8 cellular contexts compared by ENCODE assay signal in genomic region chr10:31320179-31320597, GRCh38. TPM values are rescaled to one million over a fixed set of nuclear protein-coding genes. Genes with fewer than 3 reads are reported as not detected.
DNase-seq lines count a peak whose midpoint lies in the region; ATAC-seq and TF ChIP-seq lines count a peak whose summit lies in the region.

No MANE protein-coding gene starts in this region.

- intact Hi-C loops in A673 (cut with micrococcal nuclease; ENCODE audit: unreplicated experiment): loop anchor here (10.0 kb wide), 2 partner anchors 175 to 485 kb away; no protein-coding TSS in a partner anchor
- intact Hi-C loops in right lobe of liver (cut with DNase I): no loop called here

- WGBS in right lobe of liver (ENCODE audit: insufficient coverage, low coverage, low lambda C conversion rate, missing lambda C conversion rate): 0% methylated on average over 7 of the region's 39 CpGs

- H3K36me3 Mint-ChIP-seq in chondrocyte (ENCODE audit: low read depth): peaks cover 2% of the 10 kb centered on the region

- DNase-seq in A673 (ENCODE audit: low spot score) (no peak), chondrocyte (ENCODE audit: low spot score) (no peak), right lobe of liver (peak; percentile 66 to 77 (median 76))
- DNase-seq in activated CD4-positive, alpha-beta T cell treated with anti-CD3 and anti-CD28 coated beads for 1 hour: peak; percentile 28
- peak; percentile 15 to 50 (median 29) for DNase-seq in stimulated activated CD4-positive, alpha-beta T cell treated with anti-CD3 and anti-CD28 coated beads, TNF-alpha, amount 100 ng/mL, for 24 hours (ENCODE audit: low read depth in 3 of 3)

- TF ChIP-seq POLR2A in right lobe of liver (IDR thresholded peaks at IDR 0.05): no peak

- ATAC-seq in GM19025 (IDR thresholded peaks at IDR 0.05; ENCODE audit: low read depth, unreplicated experiment): peak; percentile 25
- ATAC-seq in HG03460 (IDR thresholded peaks at IDR 0.05; ENCODE audit: unreplicated experiment): peak; percentile 15
- peak; percentile 26 to 45 (median 28) for ATAC-seq in right lobe of liver
- no peak for ATAC-seq in HG02973 (IDR thresholded peaks at IDR 0.05; ENCODE audit: unreplicated experiment)

- peak overlapping the region; percentile 78 for H3K27ac Mint-ChIP-seq in chondrocyte (ENCODE audit: unreplicated experiment)

- H3K4me1 Mint-ChIP-seq in chondrocyte (ENCODE audit: low read depth): peaks cover 49% of the 10 kb centered on the region

- no peak overlapping the region for H3K27ac ChIP-seq in A673 (ENCODE audit: low read depth, low read length, poor library complexity, severe bottlenecking)
- H3K27ac ChIP-seq in right lobe of liver: peak overlapping the region; percentile 53 to 97 (median 96)

- H3K4me3 ChIP-seq in A673 (ENCODE audit: low read depth, low read length, poor library complexity, severe bottlenecking) (peak overlapping the region; percentile 68), right lobe of liver (peak overlapping the region; percentile 87 to 89 (median 88))

- no peaks in the 10 kb centered on the region for H3K36me3 ChIP-seq in A673 (ENCODE audit: insufficient read depth, low read length, poor library complexity, severe bottlenecking)
- H3K36me3 ChIP-seq in right lobe of liver: no peaks in the 10 kb centered on the region

- CTCF ChIA-PET in A673 (lab: Charles Lee): no interaction called here

- H3K9me3 ChIP-seq in A673 (ENCODE audit: low read depth, low read length, poor library complexity, severe bottlenecking): no peaks in the 10 kb centered on the region
- H3K9me3 ChIP-seq in right lobe of liver: no peaks in the 10 kb centered on the region

- no peaks in the 10 kb centered on the region for H3K27me3 Mint-ChIP-seq in chondrocyte (ENCODE audit: low read depth)

- TF ChIP-seq CTCF in A673 (conservative IDR thresholded peaks at IDR 0.05; ENCODE audit: low read depth, low read length) (no peak), chondrocyte (IDR thresholded peaks at IDR 0.05) (no peak), right lobe of liver (IDR thresholded peaks at IDR 0.05) (peak in 1 of 4 donors; percentile 7)

- no TSS peak for BruUV-seq in A673 (replicated peaks; lab: Mats Ljungman, UMichigan)

- no peaks in the 10 kb centered on the region for H3K9me3 Mint-ChIP-seq in chondrocyte (ENCODE audit: low read depth)

- POLR2A ChIA-PET in A673 (lab: Charles Lee; ENCODE audit: low non-redundant PET): no interaction called here

- peak overlapping the region; percentile 90 for H3K4me3 Mint-ChIP-seq in chondrocyte (ENCODE audit: unreplicated experiment)

- H3K27me3 ChIP-seq in A673 (replicated peaks; ENCODE audit: insufficient read depth, low read depth, low read length, poor library complexity): peaks cover 55% of the 10 kb centered on the region
- H3K27me3 ChIP-seq in right lobe of liver: no peaks in the 10 kb centered on the region

- peaks cover 15% of the 10 kb centered on the region for H3K4me1 ChIP-seq in A673 (ENCODE audit: insufficient read depth, low read length, poor library complexity, severe bottlenecking)
- H3K4me1 ChIP-seq in right lobe of liver: peaks cover 0 to 20% (median 0%) of the 10 kb centered on the region in 4 donors

RNA-seq across cellular contexts. Expression of gene ZEB1, which starts 1.2 kb away (rescaled TPM):
- total RNA-seq in A673 (2021) (8.3 and 10.3 TPM in 2 replicates), chondrocyte (63.1 to 99.0 TPM (median 63.3 TPM) in 3 replicates), right lobe of liver (10 to 100 TPM in 5 of 6 experiments, 1 to 10 TPM in 1; 10.0 to 17.6 (median 13.6) TPM)

Comparison
In these comparisons a context has a peak if more than half of its experiments do, and no peak if none do; other contexts are left out.
1. DNase-seq: peak in activated CD4-positive, alpha-beta T cell treated with anti-CD3 and anti-CD28 coated beads for 1 hour (single experiment), right lobe of liver (3 of 3) and stimulated activated CD4-positive, alpha-beta T cell treated with anti-CD3 and anti-CD28 coated beads, TNF-alpha, amount 100 ng/mL, for 24 hours (3 of 3); none in A673 (single experiment) and chondrocyte (single experiment).